9 cellular contexts compared by ENCODE assay signal in the genomic region with DNA sequence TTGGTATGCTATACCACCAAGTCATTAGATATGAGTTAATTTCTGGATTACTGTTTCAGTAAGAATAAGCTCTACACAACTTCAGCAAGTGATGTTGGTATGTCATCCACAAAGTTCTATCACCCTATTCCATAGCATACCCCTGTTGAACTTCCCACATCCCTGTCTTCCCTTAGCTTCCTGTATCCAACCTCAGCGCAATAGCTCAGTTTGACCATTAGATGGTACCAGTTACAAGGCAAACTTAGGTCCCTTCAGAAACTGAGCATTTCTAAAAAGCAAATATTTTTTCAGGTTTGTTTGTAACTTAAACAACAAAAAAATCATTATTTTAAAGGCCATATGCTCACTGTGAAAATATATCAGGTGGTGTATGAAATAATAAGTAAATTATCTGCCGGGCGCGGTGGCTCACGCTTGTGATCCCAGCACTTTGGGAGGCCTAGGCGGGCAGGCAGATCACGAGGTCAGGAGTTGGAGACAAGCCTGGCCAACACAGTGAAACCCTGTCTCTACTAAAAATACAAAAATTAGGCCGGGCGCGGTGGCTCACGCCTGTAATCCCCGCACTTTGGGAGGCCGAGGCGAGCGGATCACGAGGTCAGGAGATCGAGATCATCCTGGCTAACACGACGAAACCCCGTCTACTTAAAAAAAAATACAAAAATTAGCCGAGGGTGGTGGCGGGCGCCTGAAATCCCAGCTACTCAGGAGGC. TPM values are rescaled to one million over a fixed set of nuclear protein-coding genes. Genes with fewer than 3 reads are reported as not detected.
DNase-seq lines count a peak whose midpoint lies in the region; ATAC-seq and TF ChIP-seq lines count a peak whose summit lies in the region.
"Had no signal": no experiment of that assay in that cellular context is flagged by ENCODE, and none has a peak within 500 bp of the region (broad histone marks: within the 10 kb centered on the region; RNA-seq: fewer than 3 reads in every experiment).

No MANE protein-coding gene starts in this region.

- peak overlapping the region; percentile 13 for H2AFZ ChIP-seq in smooth muscle cell (ENCODE audit: low read depth)

- ATAC-seq in GM21515 (IDR thresholded peaks at IDR 0.05; ENCODE audit: unreplicated experiment), result no peak
- ATAC-seq in GM21717 (IDR thresholded peaks at IDR 0.05; ENCODE audit: unreplicated experiment), result no peak

- no peaks in the 10 kb centered on the region for H3K9me3 Mint-ChIP-seq in activated CD4-positive, alpha-beta T cell treated with anti-CD3 and anti-CD28 coated beads, Interleukin-2, amount 10 ng/mL, durations not matched to agents 7 days and 5 days
- H3K9me3 Mint-ChIP-seq: activated naive CD4-positive, alpha-beta T cell treated with anti-CD3 and anti-CD28 coated beads, Interleukin-2, amount 50 U/mL, for 24 hours had no signal

- TF ChIP-seq CTCF in smooth muscle cell (IDR thresholded peaks at IDR 0.05; ENCODE audit: borderline replicate concordance, insufficient read depth, poor library complexity, severe bottlenecking), result peak; percentile 49

- H3K9me3 ChIP-seq in smooth muscle cell (replicated peaks; ENCODE audit: low read depth), result no peaks in the 10 kb centered on the region

- no peak overlapping the region for H3K4me2 ChIP-seq in smooth muscle cell

- H3K27ac ChIP-seq in smooth muscle cell (ENCODE audit: low read depth), result no peak overlapping the region

- H3K9ac ChIP-seq in smooth muscle cell (ENCODE audit: low read depth), result no peak overlapping the region

- no peaks in the 10 kb centered on the region for H3K27me3 Mint-ChIP-seq in activated CD4-positive, alpha-beta T cell treated with anti-CD3 and anti-CD28 coated beads, Interleukin-2, amount 10 ng/mL, durations not matched to agents 7 days and 5 days
- H3K27me3 Mint-ChIP-seq: activated naive CD4-positive, alpha-beta T cell treated with anti-CD3 and anti-CD28 coated beads, Interleukin-2, amount 50 U/mL, for 24 hours had no signal

- no peaks in the 10 kb centered on the region for H3K79me2 ChIP-seq in smooth muscle cell (ENCODE audit: low read depth)

- no peaks in the 10 kb centered on the region for H3K36me3 ChIP-seq in smooth muscle cell (ENCODE audit: low read depth)

- H4K20me1 ChIP-seq in smooth muscle cell (ENCODE audit: low read depth), result no peaks in the 10 kb centered on the region

- H3F3A ChIP-seq in smooth muscle cell (ENCODE audit: low read depth), result no peaks in the 10 kb centered on the region

- no peaks in the 10 kb centered on the region for H3K36me3 Mint-ChIP-seq in activated CD4-positive, alpha-beta T cell treated with anti-CD3 and anti-CD28 coated beads, Interleukin-2, amount 10 ng/mL, durations not matched to agents 7 days and 5 days (ENCODE audit: low read depth)
- H3K36me3 Mint-ChIP-seq: activated naive CD4-positive, alpha-beta T cell treated with anti-CD3 and anti-CD28 coated beads, Interleukin-2, amount 50 U/mL, for 24 hours had no signal

- no peak overlapping the region for H3K4me3 Mint-ChIP-seq in activated CD4-positive, alpha-beta T cell treated with anti-CD3 and anti-CD28 coated beads, Interleukin-2, amount 10 ng/mL, durations not matched to agents 7 days and 5 days

- H3K27ac Mint-ChIP-seq in activated CD4-positive, alpha-beta T cell treated with anti-CD3 and anti-CD28 coated beads, Interleukin-2, amount 10 ng/mL, durations not matched to agents 7 days and 5 days, result peak overlapping the region; percentile 19

- H3K4me1 ChIP-seq in smooth muscle cell (ENCODE audit: low read depth), result peaks cover 5% of the 10 kb centered on the region

- no peak overlapping the region for H3K4me3 ChIP-seq in smooth muscle cell

- H3K27me3 ChIP-seq in smooth muscle cell (ENCODE audit: low read depth), result no peaks in the 10 kb centered on the region

- POLR2A ChIA-PET in activated CD4-positive, alpha-beta T cell treated with anti-CD3 and anti-CD28 coated beads, Interleukin-2, amount 10 ng/mL, durations not matched to agents 7 days and 5 days (lab: Charles Lee), result no interaction called here

- no peak for DNase-seq in activated CD4-positive, alpha-beta T cell treated with anti-CD3 and anti-CD28 coated beads, Interleukin-2, amount 10 ng/mL, durations not matched to agents 7 days and 5 days
- DNase-seq in activated CD4-positive, alpha-beta T cell treated with anti-CD3 and anti-CD28 coated beads for 1 hour, result no peak
- DNase-seq in NCI-H446 (lab: John Stamatoyannopoulos, UW) (peak; percentile 27 to 41), dermis microvascular lymphatic vessel endothelial cell (ENCODE audit: low read depth in 2 of 2) (peak; percentile 18 to 41), smooth muscle cell (lab: John Stamatoyannopoulos, UW; ENCODE audit: unreplicated experiment) (no peak), HK-2 (ENCODE audit: unreplicated experiment) (no peak)

- WGBS in smooth muscle cell (ENCODE audit: low lambda C conversion rate), result 90% methylated on average over 23 of the region's 23 CpGs

- CTCF ChIA-PET in activated CD4-positive, alpha-beta T cell treated with anti-CD3 and anti-CD28 coated beads, Interleukin-2, amount 10 ng/mL, durations not matched to agents 7 days and 5 days (lab: Charles Lee), result interaction anchor here (0.7 to 3.2 kb wide), 5 partner anchors 15 to 74 kb away, joined by 3 to 20 read pairs (median 4); partner anchors contain the start of gene GABBR1

- H3K4me1 Mint-ChIP-seq in activated CD4-positive, alpha-beta T cell treated with anti-CD3 and anti-CD28 coated beads, Interleukin-2, amount 10 ng/mL, durations not matched to agents 7 days and 5 days, result peaks cover 14% of the 10 kb centered on the region

RNA-seq across cellular contexts. Expression of gene MOG, which starts 8.8 kb away (rescaled TPM):
- not detected for total RNA-seq in activated CD4-positive, alpha-beta T cell treated with anti-CD3 and anti-CD28 coated beads, Interleukin-2, amount 10 ng/mL, durations not matched to agents 7 days and 5 days
- not detected in 2 replicates for total RNA-seq in dermis microvascular lymphatic vessel endothelial cell
- total RNA-seq in smooth muscle cell, result not detected in 2 replicates
- polyA plus RNA-seq in smooth muscle cell, result not detected in 2 replicates

RNA-seq across cellular contexts. Expression of gene GABBR1, which starts 15.1 kb away (rescaled TPM):
- total RNA-seq in activated CD4-positive, alpha-beta T cell treated with anti-CD3 and anti-CD28 coated beads, Interleukin-2, amount 10 ng/mL, durations not matched to agents 7 days and 5 days, result 10 to 100 TPM; 48.5 to 50.5 TPM
- 1.9 and 2.9 TPM in 2 replicates for total RNA-seq in dermis microvascular lymphatic vessel endothelial cell
- total RNA-seq in smooth muscle cell, result 26.0 and 43.9 TPM in 2 replicates
- 13.2 and 24.0 TPM in 2 replicates for polyA plus RNA-seq in smooth muscle cell

RNA-seq across cellular contexts. Expression of gene ZFP57, which starts 32.9 kb away (rescaled TPM):
- total RNA-seq in activated CD4-positive, alpha-beta T cell treated with anti-CD3 and anti-CD28 coated beads, Interleukin-2, amount 10 ng/mL, durations not matched to agents 7 days and 5 days, result not detected
- total RNA-seq in dermis microvascular lymphatic vessel endothelial cell (0.51 and 0.63 TPM in 2 replicates), smooth muscle cell (not detected in 2 replicates)
- 0.38 TPM in 1 of 2 replicates, not detected in the other for polyA plus RNA-seq in smooth muscle cell

Comparison
In these comparisons a context has a peak if more than half of its experiments do, and no peak if none do; other contexts are left out.
1. DNase-seq: peak in NCI-H446 (2 of 2) and dermis microvascular lymphatic vessel endothelial cell (2 of 2); none in activated CD4-positive, alpha-beta T cell treated with anti-CD3 and anti-CD28 coated beads, Interleukin-2, amount 10 ng/mL, durations not matched to agents 7 days and 5 days (single experiment), activated CD4-positive, alpha-beta T cell treated with anti-CD3 and anti-CD28 coated beads for 1 hour (single experiment), smooth muscle cell (single experiment) and HK-2 (single experiment).